Comparison of ENCODE assay signal across 1 cellular context in the genomic region with DNA sequence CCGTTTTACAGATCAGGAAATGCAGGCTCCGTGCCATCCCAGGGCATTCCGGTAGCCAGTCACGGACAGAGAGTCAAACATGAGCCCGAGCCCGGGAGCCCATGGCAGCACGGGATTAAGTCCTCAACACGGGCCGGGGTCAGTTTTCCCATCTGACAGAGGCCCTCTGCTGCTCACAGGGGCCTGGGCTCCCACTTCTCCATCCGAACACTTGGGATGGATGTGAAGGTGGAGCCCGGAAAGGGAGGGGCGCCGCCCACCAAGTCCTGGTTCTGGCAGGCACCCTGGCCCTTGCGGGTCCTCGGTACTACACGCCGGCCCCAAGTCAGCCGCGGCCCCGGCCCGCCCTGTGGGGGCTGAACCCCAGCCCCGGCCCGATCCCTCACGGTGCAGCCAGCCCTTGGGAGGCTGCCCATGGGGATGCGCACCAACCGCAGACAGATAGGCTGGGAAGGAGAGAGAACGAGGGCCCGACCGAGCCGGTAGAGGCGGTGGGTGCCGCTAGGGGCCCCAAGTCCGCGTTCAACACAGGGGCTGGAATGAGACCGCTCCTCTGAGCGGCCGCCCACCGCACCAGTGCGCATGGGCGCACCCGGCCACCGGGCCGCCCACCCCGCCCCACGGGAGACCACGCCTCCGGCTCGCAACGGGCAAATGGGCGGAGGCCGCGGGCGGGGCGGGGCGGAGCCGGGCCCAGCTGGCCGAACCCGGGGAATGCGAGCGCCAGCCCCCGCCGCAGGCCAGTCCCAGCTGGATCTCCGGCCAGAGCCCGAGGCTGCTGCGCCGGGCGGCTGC.
A peak's percentile ranks its signal among the peaks of the same experiment; 100 is the strongest.
TF ChIP-seq lines count a peak whose summit lies in the region.

Gene CAPN5 (plus strand): TSS at position 743 of the 795 bp plus-strand sequence. CDS start 17,916 bp downstream, outside the sequence.

TF ChIP-seq in HepG2, 621 proteins besides CTCF, POLR2A, EP300 and RAD21 (continued from another document and continues in another):
- 0 out of 2 replicates have a peak, but pooled peaks have one; percentile 43 for TF ChIP-seq ZNF788 (CRISPR knock-in tag; IDR thresholded peaks at IDR 0.05; ENCODE audit: borderline replicate concordance)
- TF ChIP-seq, protein P1, sequence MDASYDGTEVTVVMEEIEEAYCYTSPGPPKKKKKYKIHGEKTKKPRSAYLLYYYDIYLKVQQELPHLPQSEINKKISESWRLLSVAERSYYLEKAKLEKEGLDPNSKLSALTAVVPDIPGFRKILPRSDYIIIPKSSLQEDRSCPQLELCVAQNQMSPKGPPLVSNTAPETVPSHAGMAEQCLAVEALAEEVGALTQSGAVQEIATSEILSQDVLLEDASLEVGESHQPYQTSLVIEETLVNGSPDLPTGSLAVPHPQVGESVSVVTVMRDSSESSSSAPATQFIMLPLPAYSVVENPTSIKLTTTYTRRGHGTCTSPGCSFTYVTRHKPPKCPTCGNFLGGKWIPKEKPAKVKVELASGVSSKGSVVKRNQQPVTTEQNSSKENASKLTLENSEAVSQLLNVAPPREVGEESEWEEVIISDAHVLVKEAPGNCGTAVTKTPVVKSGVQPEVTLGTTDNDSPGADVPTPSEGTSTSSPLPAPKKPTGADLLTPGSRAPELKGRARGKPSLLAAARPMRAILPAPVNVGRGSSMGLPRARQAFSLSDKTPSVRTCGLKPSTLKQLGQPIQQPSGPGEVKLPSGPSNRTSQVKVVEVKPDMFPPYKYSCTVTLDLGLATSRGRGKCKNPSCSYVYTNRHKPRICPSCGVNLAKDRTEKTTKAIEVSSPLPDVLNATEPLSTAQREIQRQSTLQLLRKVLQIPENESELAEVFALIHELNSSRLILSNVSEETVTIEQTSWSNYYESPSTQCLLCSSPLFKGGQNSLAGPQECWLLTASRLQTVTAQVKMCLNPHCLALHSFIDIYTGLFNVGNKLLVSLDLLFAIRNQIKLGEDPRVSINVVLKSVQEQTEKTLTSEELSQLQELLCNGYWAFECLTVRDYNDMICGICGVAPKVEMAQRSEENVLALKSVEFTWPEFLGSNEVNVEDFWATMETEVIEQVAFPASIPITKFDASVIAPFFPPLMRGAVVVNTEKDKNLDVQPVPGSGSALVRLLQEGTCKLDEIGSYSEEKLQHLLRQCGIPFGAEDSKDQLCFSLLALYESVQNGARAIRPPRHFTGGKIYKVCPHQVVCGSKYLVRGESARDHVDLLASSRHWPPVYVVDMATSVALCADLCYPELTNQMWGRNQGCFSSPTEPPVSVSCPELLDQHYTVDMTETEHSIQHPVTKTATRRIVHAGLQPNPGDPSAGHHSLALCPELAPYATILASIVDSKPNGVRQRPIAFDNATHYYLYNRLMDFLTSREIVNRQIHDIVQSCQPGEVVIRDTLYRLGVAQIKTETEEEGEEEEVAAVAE (CRISPR knock-in tag; IDR thresholded peaks at IDR 0.05; ENCODE audit: borderline replicate concordance), result no peak
- TF ChIP-seq, protein P2, sequence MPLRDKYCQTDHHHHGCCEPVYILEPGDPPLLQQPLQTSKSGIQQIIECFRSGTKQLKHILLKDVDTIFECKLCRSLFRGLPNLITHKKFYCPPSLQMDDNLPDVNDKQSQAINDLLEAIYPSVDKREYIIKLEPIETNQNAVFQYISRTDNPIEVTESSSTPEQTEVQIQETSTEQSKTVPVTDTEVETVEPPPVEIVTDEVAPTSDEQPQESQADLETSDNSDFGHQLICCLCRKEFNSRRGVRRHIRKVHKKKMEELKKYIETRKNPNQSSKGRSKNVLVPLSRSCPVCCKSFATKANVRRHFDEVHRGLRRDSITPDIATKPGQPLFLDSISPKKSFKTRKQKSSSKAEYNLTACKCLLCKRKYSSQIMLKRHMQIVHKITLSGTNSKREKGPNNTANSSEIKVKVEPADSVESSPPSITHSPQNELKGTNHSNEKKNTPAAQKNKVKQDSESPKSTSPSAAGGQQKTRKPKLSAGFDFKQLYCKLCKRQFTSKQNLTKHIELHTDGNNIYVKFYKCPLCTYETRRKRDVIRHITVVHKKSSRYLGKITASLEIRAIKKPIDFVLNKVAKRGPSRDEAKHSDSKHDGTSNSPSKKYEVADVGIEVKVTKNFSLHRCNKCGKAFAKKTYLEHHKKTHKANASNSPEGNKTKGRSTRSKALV (CRISPR knock-in tag; IDR thresholded peaks at IDR 0.05), result no peak
- TF ChIP-seq KDM4B (CRISPR knock-in tag; IDR thresholded peaks at IDR 0.05), result peak; percentile 33; the same call in 1 of the 2 replicates
- TF ChIP-seq, protein P3, sequence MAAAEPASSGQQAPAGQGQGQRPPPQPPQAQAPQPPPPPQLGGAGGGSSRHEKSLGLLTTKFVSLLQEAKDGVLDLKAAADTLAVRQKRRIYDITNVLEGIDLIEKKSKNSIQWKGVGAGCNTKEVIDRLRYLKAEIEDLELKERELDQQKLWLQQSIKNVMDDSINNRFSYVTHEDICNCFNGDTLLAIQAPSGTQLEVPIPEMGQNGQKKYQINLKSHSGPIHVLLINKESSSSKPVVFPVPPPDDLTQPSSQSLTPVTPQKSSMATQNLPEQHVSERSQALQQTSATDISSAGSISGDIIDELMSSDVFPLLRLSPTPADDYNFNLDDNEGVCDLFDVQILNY (CRISPR knock-in tag; conservative IDR thresholded peaks at IDR 0.05), result no peak
- TF ChIP-seq MEF2D (CRISPR knock-in tag; IDR thresholded peaks at IDR 0.05), result no peak
- no peak for TF ChIP-seq BHLHE40 (IDR thresholded peaks at IDR 0.05; ENCODE audit: low read length)
- TF ChIP-seq, protein P4, sequence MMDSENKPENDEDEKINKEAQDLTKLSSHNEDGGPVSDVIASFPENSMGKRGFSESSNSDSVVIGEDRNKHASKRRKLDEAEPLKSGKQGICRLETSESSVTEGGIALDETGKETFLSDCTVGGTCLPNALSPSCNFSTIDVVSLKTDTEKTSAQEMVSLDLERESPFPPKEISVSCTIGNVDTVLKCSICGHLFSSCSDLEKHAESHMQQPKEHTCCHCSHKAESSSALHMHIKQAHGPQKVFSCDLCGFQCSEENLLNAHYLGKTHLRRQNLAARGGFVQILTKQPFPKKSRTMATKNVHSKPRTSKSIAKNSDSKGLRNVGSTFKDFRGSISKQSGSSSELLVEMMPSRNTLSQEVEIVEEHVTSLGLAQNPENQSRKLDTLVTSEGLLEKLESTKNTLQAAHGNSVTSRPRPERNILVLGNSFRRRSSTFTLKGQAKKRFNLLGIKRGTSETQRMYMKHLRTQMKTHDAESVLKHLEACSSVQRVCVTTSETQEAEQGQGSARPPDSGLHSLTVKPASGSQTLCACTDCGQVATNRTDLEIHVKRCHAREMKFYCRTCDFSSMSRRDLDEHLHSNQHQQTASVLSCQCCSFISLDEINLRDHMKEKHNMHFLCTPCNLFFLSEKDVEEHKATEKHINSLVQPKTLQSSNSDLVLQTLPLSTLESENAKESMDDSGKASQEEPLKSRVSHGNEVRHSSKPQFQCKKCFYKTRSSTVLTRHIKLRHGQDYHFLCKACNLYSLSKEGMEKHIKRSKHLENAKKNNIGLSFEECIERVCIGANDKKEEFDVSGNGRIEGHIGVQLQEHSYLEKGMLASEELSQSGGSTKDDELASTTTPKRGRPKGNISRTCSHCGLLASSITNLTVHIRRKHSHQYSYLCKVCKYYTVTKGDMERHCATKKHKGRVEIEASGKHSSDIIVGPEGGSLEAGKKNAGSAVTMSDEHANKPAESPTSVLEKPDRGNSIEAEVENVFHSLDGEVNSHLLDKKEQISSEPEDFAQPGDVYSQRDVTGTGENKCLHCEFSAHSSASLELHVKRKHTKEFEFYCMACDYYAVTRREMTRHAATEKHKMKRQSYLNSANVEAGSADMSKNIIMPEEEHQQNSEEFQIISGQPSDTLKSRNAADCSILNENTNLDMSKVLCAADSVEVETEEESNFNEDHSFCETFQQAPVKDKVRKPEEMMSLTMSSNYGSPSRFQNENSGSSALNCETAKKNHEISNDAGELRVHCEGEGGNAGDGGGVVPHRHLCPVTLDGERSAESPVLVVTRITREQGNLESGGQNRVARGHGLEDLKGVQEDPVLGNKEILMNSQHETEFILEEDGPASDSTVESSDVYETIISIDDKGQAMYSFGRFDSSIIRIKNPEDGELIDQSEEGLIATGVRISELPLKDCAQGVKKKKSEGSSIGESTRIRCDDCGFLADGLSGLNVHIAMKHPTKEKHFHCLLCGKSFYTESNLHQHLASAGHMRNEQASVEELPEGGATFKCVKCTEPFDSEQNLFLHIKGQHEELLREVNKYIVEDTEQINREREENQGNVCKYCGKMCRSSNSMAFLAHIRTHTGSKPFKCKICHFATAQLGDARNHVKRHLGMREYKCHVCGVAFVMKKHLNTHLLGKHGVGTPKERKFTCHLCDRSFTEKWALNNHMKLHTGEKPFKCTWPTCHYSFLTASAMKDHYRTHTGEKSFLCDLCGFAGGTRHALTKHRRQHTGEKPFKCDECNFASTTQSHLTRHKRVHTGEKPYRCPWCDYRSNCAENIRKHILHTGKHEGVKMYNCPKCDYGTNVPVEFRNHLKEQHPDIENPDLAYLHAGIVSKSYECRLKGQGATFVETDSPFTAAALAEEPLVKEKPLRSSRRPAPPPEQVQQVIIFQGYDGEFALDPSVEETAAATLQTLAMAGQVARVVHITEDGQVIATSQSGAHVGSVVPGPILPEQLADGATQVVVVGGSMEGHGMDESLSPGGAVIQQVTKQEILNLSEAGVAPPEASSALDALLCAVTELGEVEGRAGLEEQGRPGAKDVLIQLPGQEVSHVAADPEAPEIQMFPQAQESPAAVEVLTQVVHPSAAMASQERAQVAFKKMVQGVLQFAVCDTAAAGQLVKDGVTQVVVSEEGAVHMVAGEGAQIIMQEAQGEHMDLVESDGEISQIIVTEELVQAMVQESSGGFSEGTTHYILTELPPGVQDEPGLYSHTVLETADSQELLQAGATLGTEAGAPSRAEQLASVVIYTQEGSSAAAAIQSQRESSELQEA (CRISPR knock-in tag; IDR thresholded peaks at IDR 0.05; ENCODE audit: not compliant biosample characterization), result no peak
- TF ChIP-seq FOXA1 (IDR thresholded peaks at IDR 0.05), result no peak
- 0 out of 2 replicates have a peak, but pooled peaks have one; percentile 1 for TF ChIP-seq FOXA1 (CRISPR knock-in tag; IDR thresholded peaks at IDR 0.05)
- TF ChIP-seq ZNF121 (CRISPR knock-in tag; IDR thresholded peaks at IDR 0.05), result no peak
- peak; percentile 22; the same call in 1 of the 2 replicates for TF ChIP-seq ZNF430 (CRISPR knock-in tag; IDR thresholded peaks at IDR 0.05)
- TF ChIP-seq NR3C1 (CRISPR knock-in tag; IDR thresholded peaks at IDR 0.05), result no peak
- TF ChIP-seq CHD2 (IDR thresholded peaks at IDR 0.05; ENCODE audit: low read depth, low read length), result no peak
- no peak for TF ChIP-seq DNMT3B (CRISPR knock-in tag; conservative IDR thresholded peaks at IDR 0.05)
- TF ChIP-seq ZNF749 (CRISPR knock-in tag; IDR thresholded peaks at IDR 0.05; ENCODE audit: borderline replicate concordance), result no peak
- TF ChIP-seq U2AF1 (optimal IDR thresholded peaks at IDR 0.05; ENCODE audit: low read depth, low read length), result no peak
- TF ChIP-seq, protein P5, sequence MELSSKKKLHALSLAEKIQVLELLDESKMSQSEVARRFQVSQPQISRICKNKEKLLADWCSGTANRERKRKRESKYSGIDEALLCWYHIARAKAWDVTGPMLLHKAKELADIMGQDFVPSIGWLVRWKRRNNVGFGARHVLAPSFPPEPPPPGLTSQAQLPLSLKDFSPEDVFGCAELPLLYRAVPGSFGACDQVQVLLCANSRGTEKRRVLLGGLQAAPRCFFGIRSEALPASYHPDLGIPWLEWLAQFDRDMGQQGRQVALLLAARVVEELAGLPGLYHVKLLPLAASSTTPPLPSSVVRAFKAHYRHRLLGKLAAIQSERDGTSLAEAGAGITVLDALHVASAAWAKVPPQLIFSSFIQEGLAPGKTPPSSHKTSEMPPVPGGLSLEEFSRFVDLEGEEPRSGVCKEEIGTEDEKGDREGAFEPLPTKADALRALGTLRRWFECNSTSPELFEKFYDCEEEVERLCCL (CRISPR knock-in tag; IDR thresholded peaks at IDR 0.05; ENCODE audit: borderline replicate concordance), result no peak
- TF ChIP-seq TFDP1 (CRISPR knock-in tag; IDR thresholded peaks at IDR 0.05; ENCODE audit: borderline replicate concordance), result no peak; the same call in 1 of the 2 replicates
- no peak for TF ChIP-seq SOX13 (IDR thresholded peaks at IDR 0.05)
- no peak for TF ChIP-seq SOX13 (CRISPR knock-in tag; conservative IDR thresholded peaks at IDR 0.05 in 1 of 2, IDR thresholded peaks at IDR 0.05 in 1 of 2)
- no peak for TF ChIP-seq ZNF580 (CRISPR knock-in tag; IDR thresholded peaks at IDR 0.05; ENCODE audit: borderline replicate concordance, low read depth)
- no peak for TF ChIP-seq ZNF616 (CRISPR knock-in tag; IDR thresholded peaks at IDR 0.05; ENCODE audit: low read depth)
- TF ChIP-seq ZNF570 (CRISPR knock-in tag; IDR thresholded peaks at IDR 0.05; ENCODE audit: borderline replicate concordance), result no peak
- no peak for TF ChIP-seq ZNF569 (CRISPR knock-in tag; IDR thresholded peaks at IDR 0.05; ENCODE audit: borderline replicate concordance)
- peak; percentile 37 for TF ChIP-seq SALL1 (CRISPR knock-in tag; IDR thresholded peaks at IDR 0.05)
- TF ChIP-seq RXRB (CRISPR knock-in tag; IDR thresholded peaks at IDR 0.05; ENCODE audit: borderline replicate concordance), result no peak
- TF ChIP-seq IRF9 (CRISPR knock-in tag; IDR thresholded peaks at IDR 0.05; ENCODE audit: borderline replicate concordance), result peak; percentile 81
- TF ChIP-seq TARDBP (CRISPR knock-in tag; IDR thresholded peaks at IDR 0.05), result no peak
- TF ChIP-seq ZKSCAN8 (CRISPR knock-in tag; IDR thresholded peaks at IDR 0.05; ENCODE audit: borderline replicate concordance), result no peak
- TF ChIP-seq ZNF672 (CRISPR knock-in tag; IDR thresholded peaks at IDR 0.05), result no peak
- TF ChIP-seq KDM5A (IDR thresholded peaks at IDR 0.05; ENCODE audit: borderline replicate concordance, low read length), result no peak
- no peak for TF ChIP-seq ZSCAN22 (CRISPR knock-in tag; IDR thresholded peaks at IDR 0.05)
- peak; percentile 4; the same call in 1 of the 2 replicates for TF ChIP-seq GATAD1 (CRISPR knock-in tag; IDR thresholded peaks at IDR 0.05)
- no peak for TF ChIP-seq NBN (conservative IDR thresholded peaks at IDR 0.05)
- 0 out of 2 replicates have a peak, but pooled peaks have one; percentile 31 for TF ChIP-seq SALL2 (CRISPR knock-in tag; IDR thresholded peaks at IDR 0.05)
- TF ChIP-seq CENPT (CRISPR knock-in tag; IDR thresholded peaks at IDR 0.05; ENCODE audit: low read depth), result no peak
- TF ChIP-seq SRSF1 (optimal IDR thresholded peaks at IDR 0.05; ENCODE audit: low read depth, low read length), result no peak
- no peak for TF ChIP-seq JUND (CRISPR knock-in tag; IDR thresholded peaks at IDR 0.05)
- peak; percentile 60; the same call in 1 of the 2 replicates for TF ChIP-seq SMAD1 (CRISPR knock-in tag; IDR thresholded peaks at IDR 0.05; ENCODE audit: borderline replicate concordance, low read depth)
